ENCODE assay signal across 15 cellular contexts in genomic region chr10:33258951-33259350, GRCh38.
DNase-seq lines count a peak whose midpoint lies in the region; ATAC-seq, FAIRE-seq and TF ChIP-seq lines count a peak whose summit lies in the region.
"Had no signal": no experiment of that assay in that cellular context is flagged by ENCODE, and none has a peak within 500 bp of the region (broad histone marks: within the 10 kb centered on the region; RNA-seq: fewer than 3 reads in every experiment).

No MANE protein-coding gene starts in this region.

- 90 to 93% methylated on average over 9 of the region's 9 CpGs for WGBS in GM23248 (ENCODE audit: low coverage in 1 of 2, low lambda C conversion rate in 2 of 2, missing lambda C conversion rate in 2 of 2), 2 experiments
- 63 to 69% methylated on average over 5 to 9 of the region's 9 CpGs for WGBS in endodermal cell (ENCODE audit: insufficient coverage in 1 of 2, insufficient read length in 1 of 2), 2 experiments

- H3K27ac Mint-ChIP-seq in endodermal cell = no peak overlapping the region
- H3K27ac Mint-ChIP-seq in nephron progenitor cell = peak overlapping the region; percentile 94
- H3K27ac Mint-ChIP-seq in effector memory CD8-positive, alpha-beta T cell = no peak overlapping the region
- H3K27ac Mint-ChIP-seq: CD14-positive monocyte; stimulated activated naive CD8-positive, alpha-beta T cell treated with anti-CD3 and anti-CD28 coated beads, Interleukin-15, Interleukin-2, amounts not matched to agents 100 ng/mL and 50 ng/mL, for 24 hours had no signal

- H3K9ac ChIP-seq in GM23248 (no peak overlapping the region), endodermal cell (ENCODE audit: extremely low read depth, low read length, poor library complexity, severe bottlenecking) (no peak overlapping the region)

- DNase-seq in GM23248 = peak; percentile 51
- DNase-seq in RCC 7860 (ENCODE audit: low spot score) = peak; percentile 21
- peak; percentile 56 for DNase-seq in endodermal cell
- no peak for DNase-seq in nephron progenitor cell
- no peak for DNase-seq in effector memory CD8-positive, alpha-beta T cell
- no peak for DNase-seq in activated CD4-positive, alpha-beta T cell treated with anti-CD3 and anti-CD28 coated beads for 1 hour
- no peak for DNase-seq in middle frontal gyrus (ENCODE audit: extremely low spot score, low spot score)
- DNase-seq in NCI-H2081 treated with DMSO at 0.1 percent for 48 hours (lab: John Stamatoyannopoulos, UW) = no peak
- DNase-seq: activated T-cell treated with anti-CD3 and anti-CD28 coated beads for 4 hours, amygdala, NCI-H526 treated with DMSO at 0.1 percent for 48 hours had no signal

- H3K4me1 Mint-ChIP-seq in endodermal cell = peaks cover 23% of the 10 kb centered on the region
- H3K4me1 Mint-ChIP-seq in nephron progenitor cell = peaks cover 49% of the 10 kb centered on the region
- no peaks in the 10 kb centered on the region for H3K4me1 Mint-ChIP-seq in effector memory CD8-positive, alpha-beta T cell (ENCODE audit: low read depth in 2 of 2)
- H3K4me1 Mint-ChIP-seq: CD14-positive monocyte had no signal

- no peak overlapping the region for H2AFZ ChIP-seq in GM23248

- H3K27ac ChIP-seq in GM23248 = no peak overlapping the region
- peak overlapping the region; percentile 30 for H3K27ac ChIP-seq in endodermal cell (ENCODE audit: low read depth, low read length)
- H3K27ac ChIP-seq: VCaP had no signal

- in situ Hi-C loops in GM23248 (cut with MboI) = no loop called here

- no peak for TF ChIP-seq CTCF in endodermal cell (conservative IDR thresholded peaks at IDR 0.05)
- TF ChIP-seq CTCF in nephron progenitor cell (IDR thresholded peaks at IDR 0.05) = no peak

- H3K9me3 ChIP-seq in GM23248 (ENCODE audit: low read depth) (no peaks in the 10 kb centered on the region), endodermal cell (ENCODE audit: control insufficient read depth, low read length) (no peaks in the 10 kb centered on the region)

- ATAC-seq in effector memory CD8-positive, alpha-beta T cell (replicated peaks) = no peak

- H3K27me3 ChIP-seq in GM23248 (replicated peaks; ENCODE audit: insufficient read depth) (no peaks in the 10 kb centered on the region), endodermal cell (ENCODE audit: control insufficient read depth, insufficient read depth, low read length, poor library complexity, severe bottlenecking) (no peaks in the 10 kb centered on the region)

- H3K36me3 Mint-ChIP-seq in endodermal cell (ENCODE audit: low read depth) (peaks cover 34% of the 10 kb centered on the region), nephron progenitor cell (ENCODE audit: low read depth) (peaks cover 96% of the 10 kb centered on the region)
- no peaks in the 10 kb centered on the region for H3K36me3 Mint-ChIP-seq in effector memory CD8-positive, alpha-beta T cell (ENCODE audit: insufficient read depth)
- H3K36me3 Mint-ChIP-seq: CD14-positive monocyte had no signal

- H3F3A ChIP-seq in GM23248 (ENCODE audit: insufficient read depth) = peaks cover 92% of the 10 kb centered on the region

- H3K4me1 ChIP-seq in GM23248 (ENCODE audit: insufficient read depth) = peaks cover 30% of the 10 kb centered on the region
- H3K4me1 ChIP-seq in endodermal cell (ENCODE audit: control insufficient read depth, insufficient read depth, low read length) = peaks cover 3% of the 10 kb centered on the region

- no peak for FAIRE-seq in RCC 7860 (lab: Jason Lieb, UNC)
- FAIRE-seq: endothelial cell of umbilical vein had no signal

- H3K36me3 ChIP-seq in GM23248 (ENCODE audit: low read depth) (peaks cover 66% of the 10 kb centered on the region), endodermal cell (ENCODE audit: control insufficient read depth, insufficient read depth, low read length) (peaks cover 58% of the 10 kb centered on the region)

- H4K20me1 ChIP-seq in GM23248 (ENCODE audit: insufficient read depth) = no peaks in the 10 kb centered on the region

- H3K4me3 Mint-ChIP-seq in endodermal cell (no peak overlapping the region), nephron progenitor cell (peak overlapping the region; percentile 1)
- no peak overlapping the region for H3K4me3 Mint-ChIP-seq in effector memory CD8-positive, alpha-beta T cell
- H3K4me3 Mint-ChIP-seq: CD14-positive monocyte; stimulated activated naive CD8-positive, alpha-beta T cell treated with anti-CD3 and anti-CD28 coated beads, Interleukin-15, Interleukin-2, amounts not matched to agents 100 ng/mL and 50 ng/mL, for 24 hours had no signal

- H3K27me3 Mint-ChIP-seq in endodermal cell (ENCODE audit: insufficient read depth) (no peaks in the 10 kb centered on the region), nephron progenitor cell (ENCODE audit: low read depth, poor library complexity) (no peaks in the 10 kb centered on the region)
- peaks cover 0 to 9% of the 10 kb centered on the region in 2 donors for H3K27me3 Mint-ChIP-seq in effector memory CD8-positive, alpha-beta T cell

- H3K79me2 ChIP-seq in GM23248 (ENCODE audit: insufficient read depth) = peaks cover 80% of the 10 kb centered on the region

- peak overlapping the region; percentile 14 for H3K4me2 ChIP-seq in GM23248 (ENCODE audit: unreplicated experiment)

- H3K4me3 ChIP-seq in GM23248 (no peak overlapping the region), endodermal cell (ENCODE audit: low read length) (peak overlapping the region; percentile 6)

- no peaks in the 10 kb centered on the region for H3K9me2 ChIP-seq in GM23248 (ENCODE audit: insufficient read depth)

- H3K9me3 Mint-ChIP-seq in endodermal cell (no peaks in the 10 kb centered on the region), nephron progenitor cell (no peaks in the 10 kb centered on the region)
- no peaks in the 10 kb centered on the region for H3K9me3 Mint-ChIP-seq in effector memory CD8-positive, alpha-beta T cell
- H3K9me3 Mint-ChIP-seq: stimulated activated naive CD8-positive, alpha-beta T cell treated with anti-CD3 and anti-CD28 coated beads, Interleukin-15, Interleukin-2, amounts not matched to agents 100 ng/mL and 50 ng/mL, for 24 hours had no signal

Comparison
In these comparisons a context has a peak if more than half of its experiments do, and no peak if none do; other contexts are left out.
1. DNase-seq: peak in GM23248 (single experiment), RCC 7860 (single experiment) and endodermal cell (single experiment); none in nephron progenitor cell (single experiment), effector memory CD8-positive, alpha-beta T cell (0 of 3), activated CD4-positive, alpha-beta T cell treated with anti-CD3 and anti-CD28 coated beads for 1 hour (single experiment), middle frontal gyrus (single experiment) and NCI-H2081 treated with DMSO at 0.1 percent for 48 hours (single experiment).